In genomic region chr21:15617968-15618367, GRCh38 we compare ENCODE assay signal across 14 cellular contexts.
DNase-seq lines count a peak whose midpoint lies in the region; ATAC-seq and TF ChIP-seq lines count a peak whose summit lies in the region.
"Had no signal": no experiment of that assay in that cellular context is flagged by ENCODE, and none has a peak within 500 bp of the region (broad histone marks: within the 10 kb centered on the region; RNA-seq: fewer than 3 reads in every experiment).

No MANE protein-coding gene starts in this region.

- no peak overlapping the region for H2AK5ac ChIP-seq in IMR-90 (ENCODE audit: low read depth, low read length)

- no peak overlapping the region for H2BK20ac ChIP-seq in IMR-90 (ENCODE audit: low read depth, low read length)

- H2BK120ac ChIP-seq in IMR-90 (ENCODE audit: low read depth, low read length): no peak overlapping the region

- H3K9me1 ChIP-seq in IMR-90 (ENCODE audit: insufficient read depth, low read length): no peaks in the 10 kb centered on the region

- H3K4me1 ChIP-seq in A673 (ENCODE audit: insufficient read depth, low read length, poor library complexity, severe bottlenecking): peaks cover 18% of the 10 kb centered on the region
- no peaks in the 10 kb centered on the region for H3K4me1 ChIP-seq in IMR-90 (ENCODE audit: control insufficient read depth, insufficient read depth, low read length)
- H3K4me1 ChIP-seq: parathyroid adenoma had no signal

- intact Hi-C loops in A673 (cut with micrococcal nuclease; ENCODE audit: unreplicated experiment) (no loop called here), IMR-90 (cut with micrococcal nuclease) (no loop called here)

- H3K9me3 ChIP-seq in A673 (ENCODE audit: low read depth, low read length, poor library complexity, severe bottlenecking) (no peaks in the 10 kb centered on the region), IMR-90 (ENCODE audit: control insufficient read depth, insufficient read depth, low read length) (no peaks in the 10 kb centered on the region)

- H2AK9ac ChIP-seq in IMR-90 (replicated peaks; ENCODE audit: low read depth, low read length, poor library complexity): no peak overlapping the region

- BruUV-seq in A673 (replicated peaks; lab: Mats Ljungman, UMichigan): no TSS peak
- no TSS peak for BruUV-seq in IMR-90 (replicated peaks; lab: Mats Ljungman, UMichigan)

- H3K9ac ChIP-seq in IMR-90 (ENCODE audit: low read depth, low read length): no peak overlapping the region
- H3K9ac ChIP-seq: parathyroid adenoma had no signal

- no peak overlapping the region for H4K5ac ChIP-seq in IMR-90 (ENCODE audit: low read depth, low read length)

- no peaks in the 10 kb centered on the region for H3K27me3 ChIP-seq in A673 (replicated peaks; ENCODE audit: insufficient read depth, low read depth, low read length, poor library complexity)
- no peaks in the 10 kb centered on the region; the same call in 1 of the 2 replicates for H3K27me3 ChIP-seq in IMR-90 (ENCODE audit: control insufficient read depth, insufficient read depth, low read length)

- H4K20me1 ChIP-seq in IMR-90 (ENCODE audit: insufficient read depth, low read length): no peaks in the 10 kb centered on the region

- no peak overlapping the region for H3K4me2 ChIP-seq in IMR-90 (ENCODE audit: low read depth, low read length)

- H3K36me3 ChIP-seq in A673 (ENCODE audit: insufficient read depth, low read length, poor library complexity, severe bottlenecking) (no peaks in the 10 kb centered on the region), IMR-90 (ENCODE audit: control insufficient read depth, insufficient read depth, low read length) (no peaks in the 10 kb centered on the region)

- dilution Hi-C loops in IMR-90 (cut with HindIII; ENCODE audit: low sequenced_read_pairs, unreplicated experiment): no loop called here

- no CpG with 5 or more reads among the region's 3 CpGs for WGBS in IMR-90 (ENCODE audit: extremely low coverage in 2 of 2, insufficient read length in 1 of 2), 2 experiments

- H2BK15ac ChIP-seq in IMR-90 (ENCODE audit: low read depth, low read length): no peak overlapping the region

- no peak overlapping the region for H4K91ac ChIP-seq in IMR-90 (ENCODE audit: insufficient read depth, low read depth, low read length)

- no peaks in the 10 kb centered on the region for H3K27me3 Mint-ChIP-seq in activated CD4-positive, alpha-beta memory T cell treated with anti-CD3 and anti-CD28 coated beads, Interleukin-2, amount 10 ng/mL, durations not matched to agents 7 days and 5 days

- H2BK5ac ChIP-seq in IMR-90 (ENCODE audit: low read depth, low read length, poor library complexity, severe bottlenecking): no peak overlapping the region

- no peak for TF ChIP-seq POLR2A in IMR-90 (IDR thresholded peaks at IDR 0.05; ENCODE audit: low read depth, low read length)

- H3K27ac Mint-ChIP-seq in activated CD4-positive, alpha-beta memory T cell treated with anti-CD3 and anti-CD28 coated beads, Interleukin-2, amount 10 ng/mL, durations not matched to agents 7 days and 5 days: no peak overlapping the region
- H3K27ac Mint-ChIP-seq: immature natural killer cell had no signal

- DNase-seq in A673 (ENCODE audit: low spot score) (peak; percentile 22), IMR-90 (peak; percentile 21), astrocyte of the hippocampus (ENCODE audit: low read depth, low spot score) (peak; percentile 70), iPS-NIHi11 (ENCODE audit: low spot score) (peak; percentile 22), anterior cingulate cortex (lab: John Stamatoyannopoulos, UW) (no peak), left lobe of liver (ENCODE audit: low spot score) (no peak)
- no peak for DNase-seq in activated CD4-positive, alpha-beta memory T cell treated with anti-CD3 and anti-CD28 coated beads, Interleukin-2, amount 10 ng/mL, durations not matched to agents 7 days and 5 days
- DNase-seq: activated effector memory CD4-positive, alpha-beta T cell treated with Interleukin-2 at 50 U/mL for 16 hours; effector CD8-positive, alpha-beta T cell; immature natural killer cell; NCI-H1436 treated with DMSO at 0.1 percent for 48 hours; trophoblast cell had no signal

- no peak overlapping the region for H3K4ac ChIP-seq in IMR-90 (ENCODE audit: low read depth, low read length)

- H3K4me3 ChIP-seq in A673 (ENCODE audit: low read depth, low read length, poor library complexity, severe bottlenecking) (no peak overlapping the region), IMR-90 (ENCODE audit: insufficient read depth, low read depth, low read length) (no peak overlapping the region)

- no peaks in the 10 kb centered on the region for H3K79me1 ChIP-seq in IMR-90 (ENCODE audit: low read depth in 1 of 2, low read length in 2 of 2)

- in situ Hi-C loops in IMR-90 (cut with MboI; ENCODE audit: low sequenced_read_pairs): no loop called here

- H3K27ac ChIP-seq in A673 (ENCODE audit: low read depth, low read length, poor library complexity, severe bottlenecking) (no peak overlapping the region), IMR-90 (ENCODE audit: insufficient read depth, low read length) (no peak overlapping the region)
- H3K27ac ChIP-seq: parathyroid adenoma had no signal

- TF ChIP-seq RAD21 in IMR-90 (IDR thresholded peaks at IDR 0.05; ENCODE audit: low read length): no peak

- no peaks in the 10 kb centered on the region for H3K9me3 Mint-ChIP-seq in activated CD4-positive, alpha-beta memory T cell treated with anti-CD3 and anti-CD28 coated beads, Interleukin-2, amount 10 ng/mL, durations not matched to agents 7 days and 5 days
- H3K9me3 Mint-ChIP-seq: immature natural killer cell had no signal

- no peak overlapping the region for H4K8ac ChIP-seq in IMR-90 (ENCODE audit: low read depth in 2 of 2, low read length in 2 of 2)

- CTCF ChIA-PET in A673 (lab: Charles Lee): no interaction called here
- CTCF ChIA-PET in IMR-90 (lab: Yijun Ruan, JAX): no interaction called here
- CTCF ChIA-PET in activated CD4-positive, alpha-beta memory T cell treated with anti-CD3 and anti-CD28 coated beads, Interleukin-2, amount 10 ng/mL, durations not matched to agents 7 days and 5 days (lab: Charles Lee): no interaction called here

- H3K23ac ChIP-seq in IMR-90 (ENCODE audit: low read depth, low read length): no peak overlapping the region

- no peak overlapping the region for H3K14ac ChIP-seq in IMR-90 (replicated peaks; ENCODE audit: low read depth, low read length)

- no peak overlapping the region for H3K18ac ChIP-seq in IMR-90 (ENCODE audit: low read depth, low read length)

- H2AFZ ChIP-seq in IMR-90 (replicated peaks; ENCODE audit: low read length, poor library complexity): no peak overlapping the region
- H2AFZ ChIP-seq: parathyroid adenoma had no signal

- H3K36me3 Mint-ChIP-seq in activated CD4-positive, alpha-beta memory T cell treated with anti-CD3 and anti-CD28 coated beads, Interleukin-2, amount 10 ng/mL, durations not matched to agents 7 days and 5 days (ENCODE audit: low read depth): no peaks in the 10 kb centered on the region
- H3K36me3 Mint-ChIP-seq: immature natural killer cell had no signal

- no peaks in the 10 kb centered on the region for H3K4me1 Mint-ChIP-seq in activated CD4-positive, alpha-beta memory T cell treated with anti-CD3 and anti-CD28 coated beads, Interleukin-2, amount 10 ng/mL, durations not matched to agents 7 days and 5 days
- H3K4me1 Mint-ChIP-seq: immature natural killer cell had no signal

- POLR2A ChIA-PET in A673 (lab: Charles Lee; ENCODE audit: low non-redundant PET) (no interaction called here), IMR-90 (lab: Charles Lee; ENCODE audit: unreplicated experiment) (no interaction called here)
- POLR2A ChIA-PET in activated CD4-positive, alpha-beta memory T cell treated with anti-CD3 and anti-CD28 coated beads, Interleukin-2, amount 10 ng/mL, durations not matched to agents 7 days and 5 days (lab: Charles Lee): no interaction called here

- TF ChIP-seq CTCF in A673 (conservative IDR thresholded peaks at IDR 0.05; ENCODE audit: low read depth, low read length): no peak
- no peak for TF ChIP-seq CTCF in IMR-90 (conservative IDR thresholded peaks at IDR 0.05; ENCODE audit: low read depth, low read length)

- ATAC-seq in IMR-90 (ENCODE audit: low read depth): no peak; the same call in 1 of the 2 replicates
- no peak for ATAC-seq in left lobe of liver
- no peak for ATAC-seq in activated CD4-positive, CD25-positive, alpha-beta regulatory T cell treated with anti-CD3 and anti-CD28 coated beads, Interleukin-2, amount 50 U/mL, for 24 hours

- H3K56ac ChIP-seq in IMR-90 (ENCODE audit: extremely low read depth, insufficient read depth, low read length): no peak overlapping the region

- no peak overlapping the region for H3K4me3 Mint-ChIP-seq in activated CD4-positive, alpha-beta memory T cell treated with anti-CD3 and anti-CD28 coated beads, Interleukin-2, amount 10 ng/mL, durations not matched to agents 7 days and 5 days
- H3K4me3 Mint-ChIP-seq: immature natural killer cell had no signal

TF ChIP-seq in IMR-90, 13 proteins besides CTCF, POLR2A, EP300 and RAD21 (continues in another document):
- TF ChIP-seq SMC3 (IDR thresholded peaks at IDR 0.05; ENCODE audit: low read depth, low read length): no peak
- TF ChIP-seq CHD1 (IDR thresholded peaks at IDR 0.05; ENCODE audit: low read depth, low read length): no peak
- TF ChIP-seq NFE2L2 (IDR thresholded peaks at IDR 0.05; ENCODE audit: low read depth, low read length): no peak
- TF ChIP-seq FOS (IDR thresholded peaks at IDR 0.05; ENCODE audit: low read depth, low read length): no peak
- no peak for TF ChIP-seq BHLHE40 (IDR thresholded peaks at IDR 0.05; ENCODE audit: low read depth, low read length)
- TF ChIP-seq MXI1 (IDR thresholded peaks at IDR 0.05; ENCODE audit: borderline replicate concordance, low read depth, low read length): no peak
- TF ChIP-seq RFX5 (IDR thresholded peaks at IDR 0.05; ENCODE audit: low read depth, low read length): no peak
- TF ChIP-seq USF2 (IDR thresholded peaks at IDR 0.05; ENCODE audit: low read depth, low read length): no peak
- no peak for TF ChIP-seq MAZ (IDR thresholded peaks at IDR 0.05; ENCODE audit: borderline replicate concordance, low read depth, low read length)

Comparison
In these comparisons a context has a peak if more than half of its experiments do, and no peak if none do; other contexts are left out.
1. DNase-seq: peak in A673 (single experiment), IMR-90 (single experiment), astrocyte of the hippocampus (single experiment) and iPS-NIHi11 (single experiment); none in anterior cingulate cortex (0 of 58), left lobe of liver (single experiment) and activated CD4-positive, alpha-beta memory T cell treated with anti-CD3 and anti-CD28 coated beads, Interleukin-2, amount 10 ng/mL, durations not matched to agents 7 days and 5 days (single experiment).